In genomic region chr1:232428781-232429530, GRCh38 we compare ENCODE assay signal across 17 cellular contexts.
DNase-seq lines count a peak whose midpoint lies in the region; ATAC-seq and TF ChIP-seq lines count a peak whose summit lies in the region.
"Had no signal": no experiment of that assay in that cellular context is flagged by ENCODE, and none has a peak within 500 bp of the region (broad histone marks: within the 10 kb centered on the region; RNA-seq: fewer than 3 reads in every experiment).

No MANE protein-coding gene starts in this region.

- TF ChIP-seq CTCF in fibroblast of pulmonary artery (IDR thresholded peaks at IDR 0.05; ENCODE audit: low read length, missing control alignments): no peak

- no peak overlapping the region for H3K4me3 ChIP-seq in fibroblast of pulmonary artery (replicated peaks; ENCODE audit: low read depth, low read length)
- H3K4me3 ChIP-seq: right lobe of liver had no signal

- no peak for ATAC-seq in HG02970 (IDR thresholded peaks at IDR 0.05; ENCODE audit: low FRiP score, unreplicated experiment)
- no peak for ATAC-seq in stimulated activated naive CD8-positive, alpha-beta T cell treated with anti-CD3 and anti-CD28 coated beads, Interleukin-15, Interleukin-2, amounts not matched to agents 100 U/mL and 50 U/mL, for 24 hours
- ATAC-seq: activated CD4-positive, alpha-beta T cell treated with anti-CD3 and anti-CD28 coated beads for 36 hours; HCT116; right lobe of liver; T-cell had no signal

- DNase-seq in EH (ENCODE audit: low read depth): peak; percentile 72
- peak; percentile 56 for DNase-seq in NCI-H748 treated with DMSO at 0.1 percent for 48 hours (lab: John Stamatoyannopoulos, UW)
- peak; percentile 24 for DNase-seq in fibroblast of pulmonary artery (ENCODE audit: low read depth)
- peak; percentile 37 for DNase-seq in non-pigmented ciliary epithelial cell (ENCODE audit: low read depth)
- no peak for DNase-seq in T-helper 1 cell
- no peak for DNase-seq in NCI-H187 (lab: John Stamatoyannopoulos, UW)
- no peak for DNase-seq in stimulated activated naive CD8-positive, alpha-beta T cell treated with anti-CD3 and anti-CD28 coated beads, Interleukin-15, Interleukin-2, amounts not matched to agents 100 U/mL and 50 U/mL, for 24 hours
- DNase-seq: activated CD4-positive, alpha-beta T cell treated with anti-CD3 and anti-CD28 coated beads for 36 hours; aorta; CD8-positive, alpha-beta memory T cell; effector CD4-positive, alpha-beta T cell; naive B cell; NCI-H345; right lobe of liver; T-cell had no signal

Comparison
In these comparisons a context has a peak if more than half of its experiments do, and no peak if none do; other contexts are left out.
1. DNase-seq: peak in EH (single experiment), NCI-H748 treated with DMSO at 0.1 percent for 48 hours (single experiment), fibroblast of pulmonary artery (single experiment) and non-pigmented ciliary epithelial cell (single experiment); none in T-helper 1 cell (0 of 5), NCI-H187 (0 of 2) and stimulated activated naive CD8-positive, alpha-beta T cell treated with anti-CD3 and anti-CD28 coated beads, Interleukin-15, Interleukin-2, amounts not matched to agents 100 U/mL and 50 U/mL, for 24 hours (single experiment).